25 cellular contexts compared by ENCODE assay signal in genomic region chr6:134866563-134866962, GRCh38.
"Had no signal": no experiment of that assay in that cellular context is flagged by ENCODE, and none has a peak within 500 bp of the region (broad histone marks: within the 10 kb centered on the region; RNA-seq: fewer than 3 reads in every experiment).

No MANE protein-coding gene starts in this region.

- H3K27ac ChIP-seq: left lung, lower lobe of right lung, ovary, skin epidermis, tibial nerve, uterus had no signal

- H3K4me3 ChIP-seq: left lung, lower lobe of right lung, ovary, skin epidermis, tibial nerve, uterus had no signal

- H3K36me3 ChIP-seq: left lung, lower lobe of right lung, ovary, tibial nerve, uterus had no signal

- FAIRE-seq: kidney had no signal

- H3K4me1 ChIP-seq: left lung, lower lobe of right lung, tibial nerve, uterus had no signal

- H3K9me3 ChIP-seq: left lung, lower lobe of right lung, ovary, tibial nerve, uterus had no signal

- H3K27me3 ChIP-seq: left lung, ovary, tibial nerve, uterus had no signal

- DNase-seq: hippocampal formation; kidney; left colon; left lung; lower lobe of right lung; mammary epithelial cell; mesenchymal stem cell; naive B cell; natural killer cell; nephron progenitor cell; ovary; right cardiac atrium; stimulated activated CD4-positive, alpha-beta T cell treated with anti-CD3 and anti-CD28 coated beads, Interleukin-12 subunit alpha, Interleukin-12 subunit beta, amount 100 ng/mL, for 4 hours; stimulated activated CD4-positive, alpha-beta T cell treated with anti-CD3 and anti-CD28 coated beads, Interleukin-15, amount 100 ng/mL, for 24 hours; stimulated activated CD4-positive, alpha-beta T cell treated with anti-CD3 and anti-CD28 coated beads, Interleukin-2, amount 100 ng/mL, for 24 hours; stimulated activated CD4-positive, alpha-beta T cell treated with anti-CD3 and anti-CD28 coated beads, Interleukin-4, amount 100 ng/mL, for 1 hour; stimulated activated CD8-positive, alpha-beta memory T cell treated with anti-CD3 and anti-CD28 coated beads, Interleukin-4, amount 100 ng/mL, for 48 hours; stimulated activated naive CD4-positive, alpha-beta T cell treated with Interleukin-2 at 50 U/mL for 16 hours; stimulated activated naive CD8-positive, alpha-beta T cell treated with anti-CD3 and anti-CD28 coated beads, Interleukin-15, amount 100 ng/mL, for 72 hours; substantia nigra; uterus had no signal

- ATAC-seq: left colon; left lung; lower lobe of right lung; natural killer cell; right cardiac atrium; sciatic nerve; stimulated activated memory B cell treated with anti-CD40 and anti-IgM and Interleukin-4, amounts not matched to agents 10 μg/mL and 1 μg/mL and 100 μg/mL, for 72 hours; stimulated activated naive CD8-positive, alpha-beta T cell treated with anti-CD3 and anti-CD28 coated beads, Interleukin-15, amount 100 ng/mL, for 72 hours had no signal
